17 cellular contexts compared by ENCODE assay signal in genomic region chr12:25263594-25263993, GRCh38.
"Had no signal": no experiment of that assay in that cellular context is flagged by ENCODE, and none has a peak within 500 bp of the region (broad histone marks: within the 10 kb centered on the region; RNA-seq: fewer than 3 reads in every experiment).

No MANE protein-coding gene starts in this region.

- H3K4me1 ChIP-seq: esophagus squamous epithelium, heart right ventricle, left lung, suprapubic skin, transverse colon had no signal

- ATAC-seq: activated CD8-positive, alpha-beta memory T cell treated with anti-CD3 and anti-CD28 coated beads, Interleukin-2, amount 10 ng/mL, durations not matched to agents 7 days and 5 days; heart right ventricle; left lung had no signal

- H3K27me3 ChIP-seq: esophagus squamous epithelium, heart right ventricle, left lung, suprapubic skin, transverse colon had no signal

- H3K36me3 ChIP-seq: esophagus squamous epithelium, heart right ventricle, left lung, suprapubic skin, transverse colon, WERI-Rb-1 had no signal

- H3K4me3 ChIP-seq: esophagus squamous epithelium, heart right ventricle, left lung, suprapubic skin, transverse colon had no signal

- H3K9me3 ChIP-seq: esophagus squamous epithelium, heart right ventricle, left lung, suprapubic skin, transverse colon had no signal

- DNase-seq: activated CD4-positive, alpha-beta memory T cell treated with anti-CD3 and anti-CD28 coated beads, Interleukin-2, amount 10 ng/mL, durations not matched to agents 7 days and 5 days; activated CD8-positive, alpha-beta memory T cell treated with anti-CD3 and anti-CD28 coated beads, Interleukin-2, amount 10 ng/mL, durations not matched to agents 7 days and 5 days; activated naive CD8-positive, alpha-beta T cell treated with anti-CD3 and anti-CD28 coated beads, Interleukin-2, amount 10 ng/mL, durations not matched to agents 7 days and 5 days; amygdala; dermis blood vessel endothelial cell; effector memory CD4-positive, alpha-beta T cell; esophagus squamous epithelium; heart right ventricle; left lung; mammary epithelial cell; retina; stimulated activated CD4-positive, alpha-beta T cell treated with anti-CD3 and anti-CD28 coated beads, Interleukin-12 subunit alpha, Interleukin-12 subunit beta, amount 100 ng/mL, for 4 hours; stimulated activated CD4-positive, alpha-beta T cell treated with anti-CD3 and anti-CD28 coated beads, Interleukin-1b, Interleukin-23, amount 100 ng/mL, for 48 hours; stimulated activated CD8-positive, alpha-beta memory T cell treated with anti-CD3 and anti-CD28 coated beads, Interleukin-4, amount 100 ng/mL, for 48 hours; transverse colon; WERI-Rb-1 had no signal

- H3K27ac ChIP-seq: esophagus squamous epithelium, heart right ventricle, left lung, suprapubic skin, transverse colon, WERI-Rb-1 had no signal
